16 cellular contexts compared by ENCODE assay signal in genomic region chr7:32048970-32049369, GRCh38. TPM values are rescaled to one million over a fixed set of nuclear protein-coding genes. Genes with fewer than 3 reads are reported as not detected.
DNase-seq lines count a peak whose midpoint lies in the region; ATAC-seq, FAIRE-seq and TF ChIP-seq lines count a peak whose summit lies in the region.
"Had no signal": no experiment of that assay in that cellular context is flagged by ENCODE, and none has a peak within 500 bp of the region (broad histone marks: within the 10 kb centered on the region; RNA-seq: fewer than 3 reads in every experiment).

No MANE protein-coding gene starts in this region.

- H3K36me3 ChIP-seq in astrocyte (ENCODE audit: insufficient read depth, low read length) (peaks cover 4% of the 10 kb centered on the region), SJCRH30 (no peaks in the 10 kb centered on the region)
- H3K36me3 ChIP-seq: SJSA1 had no signal

- no peak for FAIRE-seq in astrocyte (lab: Jason Lieb, UNC)
- FAIRE-seq in urothelium cell line (lab: Jason Lieb, UNC), result no peak
- FAIRE-seq: colon had no signal

- DNase-seq in GM12865 (ENCODE audit: low read depth), result peak; percentile 48
- peak; percentile 67 for DNase-seq in astrocyte (ENCODE audit: low read depth)
- DNase-seq in GDM1 (lab: John Stamatoyannopoulos, UW), result no peak
- DNase-seq in urothelium cell line (ENCODE audit: low spot score), result no peak
- DNase-seq in SJCRH30, result no peak
- DNase-seq in 8988T, result no peak
- DNase-seq: activated CD4-positive, CD25-positive, alpha-beta regulatory T cell; activated effector memory CD4-positive, alpha-beta T cell treated with Interleukin-2 at 50 U/mL for 16 hours; C1 segment of cervical spinal cord; NCI-H2227 treated with DMSO at 0.1 percent for 48 hours; stimulated activated CD4-positive, alpha-beta T cell treated with anti-CD3 and anti-CD28 coated beads, Interleukin-15, amount 100 ng/mL, for 24 hours had no signal

- no peak overlapping the region for H3K4me3 ChIP-seq in GM12865 (ENCODE audit: low read depth, low read length)
- no peak overlapping the region for H3K4me3 ChIP-seq in astrocyte (ENCODE audit: insufficient read depth, low read depth, low read length)
- H3K4me3 ChIP-seq in SJCRH30, result no peak overlapping the region
- H3K4me3 ChIP-seq: SJSA1 had no signal

- no peaks in the 10 kb centered on the region for H3K9me3 Mint-ChIP-seq in astrocyte (ENCODE audit: unreplicated experiment)

- no peaks in the 10 kb centered on the region for H3K27me3 ChIP-seq in astrocyte (ENCODE audit: insufficient read depth, low read length)
- H3K27me3 ChIP-seq in SJCRH30, result no peaks in the 10 kb centered on the region
- H3K27me3 ChIP-seq: SJSA1 had no signal

- H3K4me1 ChIP-seq in astrocyte (ENCODE audit: insufficient read depth, low read length) (peaks cover 5% of the 10 kb centered on the region), SJCRH30 (no peaks in the 10 kb centered on the region)

- no peak overlapping the region for H3K27ac Mint-ChIP-seq in astrocyte (ENCODE audit: unreplicated experiment)

- H3K4me1 Mint-ChIP-seq in astrocyte (ENCODE audit: low read depth, unreplicated experiment), result peaks cover 12% of the 10 kb centered on the region

- H4K20me1 ChIP-seq in astrocyte (ENCODE audit: insufficient read depth, low read length), result no peaks in the 10 kb centered on the region

- no peak overlapping the region for H2AFZ ChIP-seq in astrocyte (ENCODE audit: low read depth, low read length)

- H3K36me3 Mint-ChIP-seq in astrocyte (ENCODE audit: low read depth, unreplicated experiment), result peaks cover 5% of the 10 kb centered on the region

- no peaks in the 10 kb centered on the region for H3K27me3 Mint-ChIP-seq in astrocyte (ENCODE audit: low read depth, unreplicated experiment)

- H3K27ac ChIP-seq in astrocyte (ENCODE audit: low read depth, low read length) (no peak overlapping the region), SJCRH30 (no peak overlapping the region)
- H3K27ac ChIP-seq: SJSA1 had no signal

- no peak overlapping the region for H3K4me3 Mint-ChIP-seq in astrocyte (ENCODE audit: unreplicated experiment)
- H3K4me3 Mint-ChIP-seq: neural crest cell had no signal

- ATAC-seq in GM19467 (IDR thresholded peaks at IDR 0.05; ENCODE audit: unreplicated experiment), result peak; percentile 66
- ATAC-seq in HG03196 (IDR thresholded peaks at IDR 0.05; ENCODE audit: unreplicated experiment), result peak; percentile 77

- no peak overlapping the region for H3K9ac ChIP-seq in astrocyte (ENCODE audit: low read length)

- H3K79me2 ChIP-seq in astrocyte (ENCODE audit: insufficient read depth, low read length), result peaks cover 26% of the 10 kb centered on the region

- H3K9me3 ChIP-seq in astrocyte (ENCODE audit: insufficient read depth, low read depth, low read length) (no peaks in the 10 kb centered on the region), SJCRH30 (replicated peaks) (no peaks in the 10 kb centered on the region)
- H3K9me3 ChIP-seq: SJSA1 had no signal

- TF ChIP-seq CTCF in GM12865 (IDR thresholded peaks at IDR 0.05; ENCODE audit: insufficient read depth, low read depth, low read length, missing control alignments), result no peak
- TF ChIP-seq CTCF in astrocyte (IDR thresholded peaks at IDR 0.05; ENCODE audit: insufficient read depth, low read depth, low read length), result no peak

- peak overlapping the region; percentile 28 for H3K4me2 ChIP-seq in astrocyte (ENCODE audit: low read length)

RNA-seq across cellular contexts. Expression of gene PDE1C, which starts 21.2 kb away (rescaled TPM):
- total RNA-seq in astrocyte, result 14.9 and 31.6 TPM in 2 replicates
- total RNA-seq in SJCRH30 (2014; rRNA removed; shearing (Covaris generic)), result 0.02 TPM in 1 of 2 replicates, not detected in the other

Comparison
In these comparisons a context has a peak if more than half of its experiments do, and no peak if none do; other contexts are left out.
1. DNase-seq: peak in GM12865 (single experiment) and astrocyte (single experiment); none in GDM1 (single experiment), urothelium cell line (single experiment), SJCRH30 (0 of 2) and 8988T (single experiment).
2. RNA of gene PDE1C, which starts 21.2 kb away (total RNA-seq): 14.9 to 31.6 TPM in astrocyte; 0.02 TPM in SJCRH30; every median in the first group is over 10 times any median in the second.